In genomic region chr5:60590172-60590571, GRCh38 we compare ENCODE assay signal across 24 cellular contexts.
"Had no signal": no experiment of that assay in that cellular context is flagged by ENCODE, and none has a peak within 500 bp of the region (broad histone marks: within the 10 kb centered on the region; RNA-seq: fewer than 3 reads in every experiment).

No MANE protein-coding gene starts in this region.

- ATAC-seq: effector memory CD8-positive, alpha-beta T cell; esophagus mucosa; gastroesophageal sphincter; heart left ventricle; left cardiac atrium; left lung; left ventricle myocardium superior; lower lobe of right lung had no signal

- H3K4me3 Mint-ChIP-seq: dendritic cell treated with granulocyte-macrophage colony-stimulating factor and Interleukin-4, amounts not matched to agents 40 ng/mL and 50 ng/mL, for 4 days; effector memory CD8-positive, alpha-beta T cell; endodermal cell; mesothelial cell of epicardium had no signal

- H3K27me3 Mint-ChIP-seq: dendritic cell treated with granulocyte-macrophage colony-stimulating factor and Interleukin-4, amounts not matched to agents 40 ng/mL and 50 ng/mL, for 4 days; effector memory CD8-positive, alpha-beta T cell had no signal

- H3K27ac ChIP-seq: colonic mucosa, epithelial cell of prostate, esophagus squamous epithelium, gastroesophageal sphincter, heart left ventricle, hepatocyte, left lung, lower lobe of right lung had no signal

- H3K4me2 ChIP-seq: hepatocyte had no signal

- H3K4me3 ChIP-seq: colonic mucosa, esophagus squamous epithelium, gastroesophageal sphincter, heart left ventricle, hepatocyte, left lung, lower lobe of right lung had no signal

- DNase-seq: colonic mucosa; cortex of kidney; effector CD8-positive, alpha-beta T cell; effector memory CD8-positive, alpha-beta T cell; endodermal cell; erythroblast; esophagus squamous epithelium; foreskin fibroblast; heart left ventricle; left cardiac atrium; left lung; left ventricle myocardium superior; lower lobe of right lung; mesenchymal stem cell had no signal

- FAIRE-seq: endometrium, frontal cortex, islet of Langerhans, keratinocyte had no signal

- H2AFZ ChIP-seq: hepatocyte had no signal

- H3K4me1 ChIP-seq: colonic mucosa, esophagus squamous epithelium, heart left ventricle, left lung, lower lobe of right lung had no signal

- H3K4me1 Mint-ChIP-seq: endodermal cell had no signal

- H3K79me2 ChIP-seq: hepatocyte had no signal

- H3K9me3 Mint-ChIP-seq: effector memory CD8-positive, alpha-beta T cell; endodermal cell had no signal

- H3K36me3 ChIP-seq: colonic mucosa, esophagus squamous epithelium, gastroesophageal sphincter, heart left ventricle, left lung, lower lobe of right lung had no signal

- H3K27me3 ChIP-seq: colonic mucosa, esophagus squamous epithelium, gastroesophageal sphincter, heart left ventricle, hepatocyte, left lung had no signal

- H3K9me3 ChIP-seq: colonic mucosa, esophagus squamous epithelium, gastroesophageal sphincter, left lung, lower lobe of right lung had no signal

- H3K27ac Mint-ChIP-seq: dendritic cell treated with granulocyte-macrophage colony-stimulating factor and Interleukin-4, amounts not matched to agents 40 ng/mL and 50 ng/mL, for 4 days; effector memory CD8-positive, alpha-beta T cell; endodermal cell; mesothelial cell of epicardium had no signal
